In genomic region chr1:201656670-201657032, GRCh38 we compare ENCODE assay signal across 12 cellular contexts.
A peak's percentile ranks its signal among the peaks of the same experiment; 100 is the strongest.
DNase-seq lines count a peak whose midpoint lies in the region; ATAC-seq and TF ChIP-seq lines count a peak whose summit lies in the region.
"Had no signal": no experiment of that assay in that cellular context is flagged by ENCODE, and none has a peak within 500 bp of the region (broad histone marks: within the 10 kb centered on the region; RNA-seq: fewer than 3 reads in every experiment).

No MANE protein-coding gene starts in this region.

- no peaks in the 10 kb centered on the region for H3K9me3 Mint-ChIP-seq in CD8-positive, alpha-beta memory T cell
- H3K9me3 Mint-ChIP-seq: H9 had no signal

- no peaks in the 10 kb centered on the region for H3K36me3 ChIP-seq in CD8-positive, alpha-beta memory T cell (ENCODE audit: insufficient read depth, low read length)
- H3K36me3 ChIP-seq: gastrocnemius medialis had no signal

- CTCF ChIA-PET in CD8-positive, alpha-beta memory T cell (lab: Charles Lee) = no interaction called here

- no peak overlapping the region for H3K4me3 Mint-ChIP-seq in CD8-positive, alpha-beta memory T cell
- H3K4me3 Mint-ChIP-seq: H9 had no signal

- no peaks in the 10 kb centered on the region for H3K4me1 Mint-ChIP-seq in CD8-positive, alpha-beta memory T cell

- ATAC-seq in GM19035 (IDR thresholded peaks at IDR 0.05; ENCODE audit: unreplicated experiment) (no peak), HG02610 (IDR thresholded peaks at IDR 0.05; ENCODE audit: unreplicated experiment) (no peak)
- ATAC-seq: gastrocnemius medialis had no signal

- no peak for TF ChIP-seq CTCF in fibroblast of villous mesenchyme (IDR thresholded peaks at IDR 0.05; ENCODE audit: insufficient read depth, low read depth, low read length)

- H3K27ac Mint-ChIP-seq in CD8-positive, alpha-beta memory T cell = no peak overlapping the region
- H3K27ac Mint-ChIP-seq: H9 had no signal

- H3K27me3 Mint-ChIP-seq in CD8-positive, alpha-beta memory T cell = peaks cover 4 to 5% of the 10 kb centered on the region in 2 donors

- peak; percentile 52 for DNase-seq in COLO668 (lab: John Stamatoyannopoulos, UW; ENCODE audit: unreplicated experiment)
- peak; percentile 89 for DNase-seq in NCI-H1105 (lab: John Stamatoyannopoulos, UW)
- DNase-seq in OCI-M1 (lab: John Stamatoyannopoulos, UW) = peak; percentile 25
- DNase-seq in fibroblast of villous mesenchyme (ENCODE audit: low read depth) = peak; percentile 83
- DNase-seq in globus pallidus (ENCODE audit: low spot score) = no peak
- no peak for DNase-seq in CD8-positive, alpha-beta memory T cell
- DNase-seq: cerebellar nuclear complex, gastrocnemius medialis, H9 had no signal

- no peak overlapping the region for H3K4me3 ChIP-seq in fibroblast of villous mesenchyme (ENCODE audit: low read depth, low read length)
- H3K4me3 ChIP-seq in CD8-positive, alpha-beta memory T cell (ENCODE audit: low read length) = no peak overlapping the region
- H3K4me3 ChIP-seq: gastrocnemius medialis, lung had no signal

- POLR2A ChIA-PET in CD8-positive, alpha-beta memory T cell (lab: Charles Lee) = no interaction called here

- H3K9me3 ChIP-seq in CD8-positive, alpha-beta memory T cell (ENCODE audit: low read length) = no peaks in the 10 kb centered on the region
- H3K9me3 ChIP-seq: gastrocnemius medialis had no signal

- H3K27ac ChIP-seq in CD8-positive, alpha-beta memory T cell (ENCODE audit: low read depth, low read length) = no peak overlapping the region
- H3K27ac ChIP-seq: gastrocnemius medialis had no signal

- no peaks in the 10 kb centered on the region for H3K27me3 ChIP-seq in CD8-positive, alpha-beta memory T cell (ENCODE audit: insufficient read depth, low read length, poor library complexity, severe bottlenecking)
- H3K27me3 ChIP-seq: gastrocnemius medialis had no signal

- no peaks in the 10 kb centered on the region for H3K36me3 Mint-ChIP-seq in CD8-positive, alpha-beta memory T cell

- no peaks in the 10 kb centered on the region for H3K4me1 ChIP-seq in CD8-positive, alpha-beta memory T cell (ENCODE audit: insufficient read depth, low read length)

Comparison
In these comparisons a context has a peak if more than half of its experiments do, and no peak if none do; other contexts are left out.
1. DNase-seq: peak in COLO668 (single experiment), NCI-H1105 (single experiment), OCI-M1 (single experiment) and fibroblast of villous mesenchyme (single experiment); none in globus pallidus (single experiment) and CD8-positive, alpha-beta memory T cell (0 of 5).